1 cellular context compared by ENCODE assay signal in the genomic region with DNA sequence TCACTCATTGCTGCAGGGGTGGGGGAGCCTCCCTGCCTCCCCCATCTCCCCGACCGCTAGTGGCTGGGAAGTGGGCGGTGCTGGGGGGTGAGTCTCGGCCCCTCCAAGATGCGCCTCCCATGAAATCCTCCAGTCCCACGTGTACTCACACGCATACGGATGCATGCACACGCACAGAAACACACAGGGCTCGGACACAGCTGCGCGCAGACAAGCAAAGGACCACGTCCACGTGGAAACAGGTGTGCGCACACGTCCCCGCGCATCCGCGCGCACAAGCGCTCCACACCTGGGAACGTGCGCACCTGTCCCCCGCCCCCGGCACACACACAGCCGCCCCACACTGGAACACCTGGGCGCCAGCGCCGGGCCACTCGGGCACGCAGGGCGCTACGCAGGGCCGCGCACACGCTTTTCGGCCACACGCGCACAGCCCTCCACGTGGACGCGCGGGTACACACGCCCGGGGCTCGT.
TF ChIP-seq lines count a peak whose summit lies in the region.

No MANE protein-coding gene starts in this region.

TF ChIP-seq in H1, 55 proteins besides CTCF, POLR2A, EP300 and RAD21:
- TF ChIP-seq KDM1A (IDR thresholded peaks at IDR 0.05; ENCODE audit: borderline replicate concordance, low read length) (peak; percentile 22; the same call in 1 of the 2 replicates), BRCA1 (IDR thresholded peaks at IDR 0.05; ENCODE audit: low read depth, low read length) (no peak), SP2 (IDR thresholded peaks at IDR 0.05; ENCODE audit: low read length) (no peak), SUZ12 (IDR thresholded peaks at IDR 0.05; ENCODE audit: low read length) (peak; percentile 59; the same call in 1 of the 2 replicates), CREB1 (IDR thresholded peaks at IDR 0.05) (peak; percentile 27; the same call in 1 of the 2 replicates), KDM4A (IDR thresholded peaks at IDR 0.05; ENCODE audit: low read depth, low read length, severe bottlenecking) (no peak), NANOG (IDR thresholded peaks at IDR 0.05; ENCODE audit: insufficient read depth, low read depth, low read length, poor library complexity, severe bottlenecking) (no peak)
